9 cellular contexts compared by ENCODE assay signal in genomic region chr12:90515199-90516175, GRCh38.
DNase-seq lines count a peak whose midpoint lies in the region; ATAC-seq, FAIRE-seq and TF ChIP-seq lines count a peak whose summit lies in the region.
"Had no signal": no experiment of that assay in that cellular context is flagged by ENCODE, and none has a peak within 500 bp of the region (broad histone marks: within the 10 kb centered on the region; RNA-seq: fewer than 3 reads in every experiment).

No MANE protein-coding gene starts in this region.

- peaks cover 3% of the 10 kb centered on the region for H3K4me1 ChIP-seq in IMR-90 (ENCODE audit: control insufficient read depth, insufficient read depth, low read length)
- H3K4me1 ChIP-seq in osteoblast (ENCODE audit: insufficient read depth, low read length) = peaks cover 12% of the 10 kb centered on the region

- in situ Hi-C loops in IMR-90 (cut with MboI; ENCODE audit: low sequenced_read_pairs) = no loop called here

- POLR2A ChIA-PET in IMR-90 (lab: Charles Lee; ENCODE audit: unreplicated experiment) = no interaction called here

- H3K4me2 ChIP-seq in IMR-90 (ENCODE audit: low read depth, low read length) (peak overlapping the region; percentile 65), osteoblast (ENCODE audit: insufficient read depth, low read length) (peak overlapping the region; percentile 2)

- no peaks in the 10 kb centered on the region for H3K79me1 ChIP-seq in IMR-90 (ENCODE audit: low read depth in 1 of 2, low read length in 2 of 2)

- H3K14ac ChIP-seq in IMR-90 (replicated peaks; ENCODE audit: low read depth, low read length) = no peak overlapping the region

- peak overlapping the region; percentile 78; the same call in 1 of the 2 replicates for H3K4ac ChIP-seq in IMR-90 (ENCODE audit: low read depth, low read length)

- H3K79me2 ChIP-seq in osteoblast (ENCODE audit: insufficient read depth, low read length) = no peaks in the 10 kb centered on the region

- H3K36me3 ChIP-seq in IMR-90 (ENCODE audit: control insufficient read depth, insufficient read depth, low read length) = no peaks in the 10 kb centered on the region
- H3K36me3 ChIP-seq in osteoblast (ENCODE audit: insufficient read depth, low read length) = no peaks in the 10 kb centered on the region

- no peak overlapping the region for H2BK15ac ChIP-seq in IMR-90 (ENCODE audit: low read depth, low read length)

- H3K4me3 ChIP-seq in IMR-90 (ENCODE audit: insufficient read depth, low read depth, low read length) (no peak overlapping the region), osteoblast (ENCODE audit: insufficient read depth, low read length) (no peak overlapping the region)

- H2AK5ac ChIP-seq in IMR-90 (ENCODE audit: low read depth, low read length) = no peak overlapping the region

- dilution Hi-C loops in IMR-90 (cut with HindIII; ENCODE audit: low sequenced_read_pairs, unreplicated experiment) = no loop called here

- TF ChIP-seq POLR2A in H54 (IDR thresholded peaks at IDR 0.05; ENCODE audit: low read depth, low read length) (no peak), IMR-90 (IDR thresholded peaks at IDR 0.05; ENCODE audit: low read depth, low read length) (no peak)

- H4K20me1 ChIP-seq in IMR-90 (ENCODE audit: insufficient read depth, low read length) (no peaks in the 10 kb centered on the region), osteoblast (ENCODE audit: insufficient read depth, low read length) (no peaks in the 10 kb centered on the region)

- H3K56ac ChIP-seq in IMR-90 (ENCODE audit: extremely low read depth, insufficient read depth, low read length) = no peak overlapping the region

- peak overlapping the region; percentile 71 for H3K18ac ChIP-seq in IMR-90 (ENCODE audit: low read depth, low read length)

- 0 out of 2 replicates have a peak overlapping the region, but pooled peaks have one; percentile 97 for H2BK20ac ChIP-seq in IMR-90 (ENCODE audit: low read depth, low read length)

- no TSS peak for BruUV-seq in IMR-90 (replicated peaks; lab: Mats Ljungman, UMichigan)

- DNase-seq in H54 (ENCODE audit: insufficient read length, low spot score) (no peak), IMR-90 (peak; percentile 56), osteoblast (ENCODE audit: insufficient read length, low spot score, missing footprints) (no peak), NCI-H69 (lab: John Stamatoyannopoulos, UW) (no peak), hippocampal formation (lab: John Stamatoyannopoulos, UW) (no peak), NCI-H345 (lab: John Stamatoyannopoulos, UW) (no peak)

- no peak for TF ChIP-seq RAD21 in IMR-90 (IDR thresholded peaks at IDR 0.05; ENCODE audit: low read length)

- 0 out of 2 replicates have a peak overlapping the region, but pooled peaks have one; percentile 37 for H4K5ac ChIP-seq in IMR-90 (ENCODE audit: low read depth, low read length)

- H3K27me3 ChIP-seq in IMR-90 (ENCODE audit: control insufficient read depth, insufficient read depth, low read length) = no peaks in the 10 kb centered on the region
- no peaks in the 10 kb centered on the region for H3K27me3 ChIP-seq in osteoblast (ENCODE audit: insufficient read depth, low read length)

- ATAC-seq in GM18868 (IDR thresholded peaks at IDR 0.05; ENCODE audit: unreplicated experiment) (peak; percentile 96), IMR-90 (ENCODE audit: low read depth) (peak; percentile 62)
- ATAC-seq: stimulated activated memory B cell treated with anti-CD40 and anti-IgM and Interleukin-4, amounts not matched to agents 10 μg/mL and 1 μg/mL and 100 μg/mL, for 72 hours had no signal

- H3K27ac ChIP-seq in IMR-90 (ENCODE audit: insufficient read depth, low read length) (peak overlapping the region; percentile 42; the same call in 1 of the 2 replicates), osteoblast (ENCODE audit: low read depth, low read length) (no peak overlapping the region)
- H3K27ac ChIP-seq: epithelial cell of prostate had no signal

- no CpG with 5 or more reads among the region's 2 CpGs for WGBS in IMR-90 (ENCODE audit: extremely low coverage in 2 of 2, insufficient read length in 1 of 2), 2 experiments

- no peak overlapping the region for H3K23ac ChIP-seq in IMR-90 (ENCODE audit: low read depth, low read length)

- peak overlapping the region; percentile 89 for H2BK120ac ChIP-seq in IMR-90 (ENCODE audit: low read depth, low read length)

- H3K9me3 ChIP-seq in IMR-90 (ENCODE audit: control insufficient read depth, insufficient read depth, low read length) (no peaks in the 10 kb centered on the region), osteoblast (ENCODE audit: low read depth, low read length) (no peaks in the 10 kb centered on the region)

- H2BK5ac ChIP-seq in IMR-90 (ENCODE audit: low read depth, low read length, poor library complexity, severe bottlenecking) = peak overlapping the region; percentile 92

- no peak overlapping the region for H2AFZ ChIP-seq in IMR-90 (replicated peaks; ENCODE audit: low read length, poor library complexity)
- no peak overlapping the region for H2AFZ ChIP-seq in osteoblast (ENCODE audit: low read length)

- H4K91ac ChIP-seq in IMR-90 (ENCODE audit: insufficient read depth, low read depth, low read length) = no peak overlapping the region

- CTCF ChIA-PET in IMR-90 (lab: Yijun Ruan, JAX) = interaction anchor here (1.1 to 1.6 kb wide), 2 partner anchors 12 to 14 kb away, joined by 3 read pairs; no protein-coding TSS in a partner anchor

- peak overlapping the region in 1 of 2 experiments; percentile 74; a peak in 1 of 4 replicates for H4K8ac ChIP-seq in IMR-90 (ENCODE audit: low read depth in 2 of 2, low read length in 2 of 2)

- no peak overlapping the region for H3K9ac ChIP-seq in IMR-90 (ENCODE audit: low read depth, low read length)

- peak; percentile 45 for FAIRE-seq in H54 (lab: Jason Lieb, UNC)

- H3K9me1 ChIP-seq in IMR-90 (ENCODE audit: insufficient read depth, low read length) = 0 out of 2 replicates have a peak, but pooled peaks cover 2% of the 10 kb centered on the region

- TF ChIP-seq CTCF in IMR-90 (conservative IDR thresholded peaks at IDR 0.05; ENCODE audit: low read depth, low read length) = no peak
- no peak for TF ChIP-seq CTCF in osteoblast (IDR thresholded peaks at IDR 0.05; ENCODE audit: extremely low read depth, low read depth, low read length)

- intact Hi-C loops in IMR-90 (cut with micrococcal nuclease) = no loop called here

- no peak overlapping the region for H2AK9ac ChIP-seq in IMR-90 (replicated peaks; ENCODE audit: low read depth, low read length, poor library complexity)

TF ChIP-seq in IMR-90, 13 proteins besides CTCF, POLR2A, EP300 and RAD21:
- TF ChIP-seq CEBPB (IDR thresholded peaks at IDR 0.05; ENCODE audit: low read depth, low read length) = peak; percentile 71
- TF ChIP-seq USF2 (IDR thresholded peaks at IDR 0.05; ENCODE audit: low read depth, low read length) = no peak
